Comparison of ENCODE assay signal across 24 cellular contexts in genomic region chr6:115016593-115016992, GRCh38.
"Had no signal": no experiment of that assay in that cellular context is flagged by ENCODE, and none has a peak within 500 bp of the region (broad histone marks: within the 10 kb centered on the region; RNA-seq: fewer than 3 reads in every experiment).

No MANE protein-coding gene starts in this region.

- ATAC-seq: K562, Panc1, PC-3, T-cell had no signal

- H3K4me3 ChIP-seq: K562 had no signal

- FAIRE-seq: K562 had no signal

- DNase-seq: Kasumi-1, MM.1S, NCI-H1092 treated with DMSO at 0.1 percent for 48 hours, NCI-H1436, NCI-H187, NCI-H2029, NCI-H2081 treated with DMSO at 0.1 percent for 48 hours, NCI-H2171, NCI-H226, NCI-H446, NCI-H510A, NCI-H524 treated with DMSO at 0.1 percent for 48 hours, NCI-H69, NCI-H774, PC-3, SHP77, SK-N-SH, SW 1271, T-cell had no signal

- H3K27ac ChIP-seq: KMS-11, RWPE1 had no signal

- H3K27me3 Mint-ChIP-seq: IgD-negative memory B cell, T-cell had no signal

- H3K4me1 Mint-ChIP-seq: IgD-negative memory B cell, T-cell had no signal

- H3K36me3 Mint-ChIP-seq: IgD-negative memory B cell, T-cell had no signal

- H3K9ac ChIP-seq: KMS-11, SK-N-SH had no signal

- H3K27ac Mint-ChIP-seq: IgD-negative memory B cell, T-cell had no signal

- H3K4me3 Mint-ChIP-seq: IgD-negative memory B cell, T-cell had no signal

- H3K4me2 ChIP-seq: KMS-11, SK-N-SH had no signal
